12 cellular contexts compared by ENCODE assay signal in genomic region chr5:119291877-119292276, GRCh38.
DNase-seq lines count a peak whose midpoint lies in the region; ATAC-seq and TF ChIP-seq lines count a peak whose summit lies in the region.
"Had no signal": no experiment of that assay in that cellular context is flagged by ENCODE, and none has a peak within 500 bp of the region (broad histone marks: within the 10 kb centered on the region; RNA-seq: fewer than 3 reads in every experiment).

No MANE protein-coding gene starts in this region.

- no peak overlapping the region for H2AK5ac ChIP-seq in neuronal stem cell (ENCODE audit: low read depth, low read length)

- H3K4me3 Mint-ChIP-seq in CD8-positive, alpha-beta memory T cell = peak overlapping the region in 5 of 7 donors; percentile 20 to 73 (median 36)

- no peaks in the 10 kb centered on the region for H3K36me3 ChIP-seq in CD8-positive, alpha-beta memory T cell (ENCODE audit: insufficient read depth, low read length)
- peaks cover 13% of the 10 kb centered on the region for H3K36me3 ChIP-seq in KOPT-K1 (ENCODE audit: insufficient read depth, low read length)
- no peaks in the 10 kb centered on the region for H3K36me3 ChIP-seq in body of pancreas (replicated peaks in 1 of 2; ENCODE audit: insufficient read depth in 1 of 2, low read depth in 2 of 2)
- no peaks in the 10 kb centered on the region for H3K36me3 ChIP-seq in neuronal stem cell (replicated peaks in 1 of 2; ENCODE audit: control insufficient read depth in 2 of 2, insufficient read depth in 2 of 2, low read length in 2 of 2)
- H3K36me3 ChIP-seq in uterus = no peaks in the 10 kb centered on the region

- no peak overlapping the region for H3K23ac ChIP-seq in neuronal stem cell (ENCODE audit: low read depth, low read length, poor library complexity)

- no peak for TF ChIP-seq CTCF in body of pancreas (IDR thresholded peaks at IDR 0.05)
- no peak for TF ChIP-seq CTCF in uterus (IDR thresholded peaks at IDR 0.05)

- no peaks in the 10 kb centered on the region for H3K79me1 ChIP-seq in neuronal stem cell (ENCODE audit: low read depth, low read length)

- H3K4me1 Mint-ChIP-seq in CD8-positive, alpha-beta memory T cell = peaks cover 71 to 76% (median 72%) of the 10 kb centered on the region in 3 donors

- no peak overlapping the region for H2BK5ac ChIP-seq in neuronal stem cell (ENCODE audit: low read length)

- H3K36me3 Mint-ChIP-seq in CD8-positive, alpha-beta memory T cell = peaks cover 7 to 18% (median 13%) of the 10 kb centered on the region in 3 donors

- no peak overlapping the region for H4K8ac ChIP-seq in neuronal stem cell (ENCODE audit: low read depth, low read length)

- H3K14ac ChIP-seq in neuronal stem cell (ENCODE audit: low read length) = no peak overlapping the region

- TF ChIP-seq POLR2A in body of pancreas (IDR thresholded peaks at IDR 0.05) = no peak
- TF ChIP-seq POLR2A in uterus (IDR thresholded peaks at IDR 0.05) = no peak

- peaks cover 58% of the 10 kb centered on the region for H3K4me1 ChIP-seq in CD8-positive, alpha-beta memory T cell (ENCODE audit: insufficient read depth, low read length)
- H3K4me1 ChIP-seq in body of pancreas (peaks cover 51% of the 10 kb centered on the region), neuronal stem cell (ENCODE audit: control insufficient read depth in 2 of 2, insufficient read depth in 1 of 2, low read depth in 1 of 2, low read length in 2 of 2) (peaks cover 0 to 3% of the 10 kb centered on the region in 2 donors), uterus (peaks cover 5 to 6% of the 10 kb centered on the region in 2 donors)

- H3K9ac ChIP-seq in neuronal stem cell (ENCODE audit: low read depth, low read length, poor library complexity) = no peak overlapping the region

- DNase-seq in CD8-positive, alpha-beta memory T cell = no peak
- DNase-seq in body of pancreas (no peak), neuronal stem cell (ENCODE audit: low spot score) (no peak), uterus (no peak), cardiac septum (ENCODE audit: low spot score) (no peak)
- DNase-seq in activated CD8-positive, alpha-beta memory T cell treated with anti-CD3 and anti-CD28 coated beads, Interleukin-2, amount 50 U/mL, for 4 hours = no peak
- DNase-seq: activated CD4-positive, alpha-beta T cell treated with anti-CD3 and anti-CD28 coated beads for 1 hour; activated effector memory CD4-positive, alpha-beta T cell treated with Interleukin-2 at 50 U/mL for 16 hours; central memory CD4-positive, alpha-beta T cell; kidney glomerular epithelial cell; NCI-H510A had no signal

- WGBS in body of pancreas, 2 donors = 46 to 60% methylated on average over 2 to 3 of the region's 3 CpGs
- no CpG with 5 or more reads among the region's 3 CpGs for WGBS in neuronal stem cell (ENCODE audit: extremely low coverage in 2 of 2, insufficient read length in 2 of 2, insufficient replicate concordance in 1 of 2), 2 donors

- no peak overlapping the region for H2AFZ ChIP-seq in neuronal stem cell (ENCODE audit: low read length)

- H3K27me3 Mint-ChIP-seq in CD8-positive, alpha-beta memory T cell = no peaks in the 10 kb centered on the region

- no peak overlapping the region for H2BK120ac ChIP-seq in neuronal stem cell (ENCODE audit: low read depth, low read length)

- no peak overlapping the region for H2BK12ac ChIP-seq in neuronal stem cell (ENCODE audit: low read length)

- intact Hi-C loops in body of pancreas (cut with DNase I) = no loop called here
- intact Hi-C loops in uterus (cut with DNase I; ENCODE audit: low total_unique reads) = no loop called here
- intact Hi-C loops in cardiac septum (cut with DNase I) = no loop called here

- H3K27ac ChIP-seq in CD8-positive, alpha-beta memory T cell (ENCODE audit: low read depth, low read length) = no peak overlapping the region
- H3K27ac ChIP-seq in KOPT-K1 (ENCODE audit: low read depth, low read length, poor library complexity, severe bottlenecking) (peak overlapping the region; percentile 91), body of pancreas (peak overlapping the region in 3 of 4 donors; percentile 27 to 74 (median 60)), neuronal stem cell (replicated peaks; ENCODE audit: low read length) (no peak overlapping the region), uterus (no peak overlapping the region)

- POLR2A ChIA-PET in CD8-positive, alpha-beta memory T cell (lab: Charles Lee) = interaction anchor here (0.5 kb wide), 1 partner anchor 20 kb away, joined by 3 read pairs; no protein-coding TSS in a partner anchor

- peaks cover 1 to 10% (median 6%) of the 10 kb centered on the region in 5 donors for H3K9me3 Mint-ChIP-seq in CD8-positive, alpha-beta memory T cell

- no peak overlapping the region for H3K4ac ChIP-seq in neuronal stem cell (ENCODE audit: low read length)

- no peak overlapping the region for H4K91ac ChIP-seq in neuronal stem cell (ENCODE audit: low read depth, low read length, poor library complexity)

- no peak overlapping the region for H3K4me2 ChIP-seq in neuronal stem cell (ENCODE audit: insufficient read depth, low read length, poor library complexity, severe bottlenecking)

- no peak overlapping the region for H3K4me3 ChIP-seq in CD8-positive, alpha-beta memory T cell (ENCODE audit: low read length)
- H3K4me3 ChIP-seq in body of pancreas = no peak overlapping the region
- H3K4me3 ChIP-seq in neuronal stem cell (ENCODE audit: low read length in 2 of 2) = no peak overlapping the region
- no peak overlapping the region for H3K4me3 ChIP-seq in uterus

- no peak overlapping the region for H2BK15ac ChIP-seq in neuronal stem cell (ENCODE audit: low read length)

- H3K18ac ChIP-seq in neuronal stem cell (ENCODE audit: low read length) = peak overlapping the region; percentile 17

- no peak for ATAC-seq in body of pancreas

- CTCF ChIA-PET in CD8-positive, alpha-beta memory T cell (lab: Charles Lee) = no interaction called here

- H3K27me3 ChIP-seq in CD8-positive, alpha-beta memory T cell (ENCODE audit: insufficient read depth, low read length, poor library complexity, severe bottlenecking) = no peaks in the 10 kb centered on the region
- H3K27me3 ChIP-seq in body of pancreas (no peaks in the 10 kb centered on the region), neuronal stem cell (ENCODE audit: control insufficient read depth in 3 of 3, insufficient read depth in 3 of 3, low read depth in 1 of 3, low read length in 3 of 3) (no peaks in the 10 kb centered on the region), uterus (no peaks in the 10 kb centered on the region)

- H3K27ac Mint-ChIP-seq in CD8-positive, alpha-beta memory T cell = peak overlapping the region in 7 of 8 donors; percentile 20 to 95 (median 48)

- H3K9me3 ChIP-seq in CD8-positive, alpha-beta memory T cell (ENCODE audit: low read length) = no peaks in the 10 kb centered on the region
- H3K9me3 ChIP-seq in KOPT-K1 (ENCODE audit: insufficient read depth, low read length, poor library complexity, severe bottlenecking) (peaks cover 16% of the 10 kb centered on the region), body of pancreas (no peaks in the 10 kb centered on the region), neuronal stem cell (replicated peaks in 1 of 2; ENCODE audit: control insufficient read depth in 2 of 2, insufficient read depth in 1 of 2, low read depth in 1 of 2, low read length in 2 of 2) (no peaks in the 10 kb centered on the region), uterus (no peaks in the 10 kb centered on the region)

Comparison
In these comparisons a context has a peak if more than half of its experiments do, and no peak if none do; other contexts are left out.
1. H3K27ac ChIP-seq: peak in KOPT-K1 (single experiment) and body of pancreas (3 of 4); none in CD8-positive, alpha-beta memory T cell (single experiment), neuronal stem cell (single experiment) and uterus (0 of 2).